In genomic region chr1:236465959-236466303, GRCh38 we compare ENCODE assay signal across 11 cellular contexts. TPM values are rescaled to one million over a fixed set of nuclear protein-coding genes. Genes with fewer than 3 reads are reported as not detected.
DNase-seq lines count a peak whose midpoint lies in the region; ATAC-seq and TF ChIP-seq lines count a peak whose summit lies in the region.
"Had no signal": no experiment of that assay in that cellular context is flagged by ENCODE, and none has a peak within 500 bp of the region (broad histone marks: within the 10 kb centered on the region; RNA-seq: fewer than 3 reads in every experiment).

No MANE protein-coding gene starts in this region.

- H4K20me1 ChIP-seq in MM.1S (ENCODE audit: insufficient read depth, low read length): no peaks in the 10 kb centered on the region

- no peak overlapping the region for H3K27ac ChIP-seq in MM.1S (ENCODE audit: low read length)
- H3K27ac ChIP-seq: PC-9, stomach had no signal

- H3K27ac Mint-ChIP-seq in activated naive CD4-positive, alpha-beta T cell treated with anti-CD3 and anti-CD28 coated beads, Interleukin-2, amount 50 U/mL, for 72 hours: no peak overlapping the region
- no peak overlapping the region for H3K27ac Mint-ChIP-seq in activated naive CD4-positive, alpha-beta T cell treated with anti-CD3 and anti-CD28 coated beads, Interleukin-2, amount 10 ng/mL, durations not matched to agents 7 days and 5 days
- no peak overlapping the region for H3K27ac Mint-ChIP-seq in stimulated activated naive B cell treated with anti-CD40 and anti-IgM and Interleukin-4, amounts not matched to agents 10 μg/mL and 1 μg/mL and 100 μg/mL, for 72 hours
- H3K27ac Mint-ChIP-seq: activated T-helper 1 cell treated with anti-CD3 and anti-CD28 coated beads, Interleukin-12 subunit alpha, Interleukin-12 subunit beta, Interleukin-2, Interleukin-4 antibody, amounts not matched to agents 30 ng/mL and 10 ng/mL and 1 ng/mL, durations not matched to agents 14 hours and 24 hours and 36 hours had no signal

- peak; percentile 40 to 71 for ATAC-seq in activated naive CD4-positive, alpha-beta T cell treated with anti-CD3 and anti-CD28 coated beads, Interleukin-2, amount 50 U/mL, for 72 hours
- ATAC-seq in HG02759 (IDR thresholded peaks at IDR 0.05; ENCODE audit: unreplicated experiment): peak; percentile 85
- peak; percentile 94 for ATAC-seq in stimulated activated naive B cell treated with anti-CD40 and anti-IgM and Interleukin-4, amounts not matched to agents 10 μg/mL and 1 μg/mL and 100 μg/mL, for 72 hours (replicated peaks)

- CTCF ChIA-PET in activated naive CD4-positive, alpha-beta T cell treated with anti-CD3 and anti-CD28 coated beads, Interleukin-2, amount 10 ng/mL, durations not matched to agents 7 days and 5 days (lab: Charles Lee): no interaction called here

- TF ChIP-seq CTCF in MM.1S (IDR thresholded peaks at IDR 0.05; ENCODE audit: low read length): no peak

- H3K36me3 ChIP-seq in MM.1S (replicated peaks; ENCODE audit: insufficient read depth, low read length): no peaks in the 10 kb centered on the region
- H3K36me3 ChIP-seq: stomach had no signal

- H3K79me2 ChIP-seq in MM.1S (ENCODE audit: low read length): no peaks in the 10 kb centered on the region

- peaks cover 17% of the 10 kb centered on the region for H3K4me1 Mint-ChIP-seq in activated naive CD4-positive, alpha-beta T cell treated with anti-CD3 and anti-CD28 coated beads, Interleukin-2, amount 10 ng/mL, durations not matched to agents 7 days and 5 days
- peaks cover 27 to 30% of the 10 kb centered on the region in 2 donors for H3K4me1 Mint-ChIP-seq in stimulated activated naive B cell treated with anti-CD40 and anti-IgM and Interleukin-4, amounts not matched to agents 10 μg/mL and 1 μg/mL and 100 μg/mL, for 72 hours

- no peaks in the 10 kb centered on the region for H3K9me3 ChIP-seq in MM.1S (replicated peaks; ENCODE audit: insufficient read depth, low read length)
- H3K9me3 ChIP-seq: stomach had no signal

- no peak overlapping the region for H3K4me3 Mint-ChIP-seq in activated naive CD4-positive, alpha-beta T cell treated with anti-CD3 and anti-CD28 coated beads, Interleukin-2, amount 10 ng/mL, durations not matched to agents 7 days and 5 days
- no peak overlapping the region for H3K4me3 Mint-ChIP-seq in stimulated activated naive B cell treated with anti-CD40 and anti-IgM and Interleukin-4, amounts not matched to agents 10 μg/mL and 1 μg/mL and 100 μg/mL, for 72 hours
- H3K4me3 Mint-ChIP-seq: activated T-helper 1 cell treated with anti-CD3 and anti-CD28 coated beads, Interleukin-12 subunit alpha, Interleukin-12 subunit beta, Interleukin-2, Interleukin-4 antibody, amounts not matched to agents 30 ng/mL and 10 ng/mL and 1 ng/mL, durations not matched to agents 14 hours and 24 hours and 36 hours had no signal

- peaks cover 68% of the 10 kb centered on the region for H3K27me3 Mint-ChIP-seq in activated naive CD4-positive, alpha-beta T cell treated with anti-CD3 and anti-CD28 coated beads, Interleukin-2, amount 10 ng/mL, durations not matched to agents 7 days and 5 days
- peaks cover 47 to 58% of the 10 kb centered on the region in 2 donors for H3K27me3 Mint-ChIP-seq in stimulated activated naive B cell treated with anti-CD40 and anti-IgM and Interleukin-4, amounts not matched to agents 10 μg/mL and 1 μg/mL and 100 μg/mL, for 72 hours

- no peak for DNase-seq in activated naive CD4-positive, alpha-beta T cell treated with anti-CD3 and anti-CD28 coated beads, Interleukin-2, amount 50 U/mL, for 72 hours (ENCODE audit: low spot score in 2 of 2)
- DNase-seq in activated naive CD4-positive, alpha-beta T cell treated with anti-CD3 and anti-CD28 coated beads, Interleukin-2, amount 10 ng/mL, durations not matched to agents 7 days and 5 days: no peak
- DNase-seq in MM.1S: peak; percentile 58
- DNase-seq in stimulated activated naive B cell treated with anti-CD40 and anti-IgM and Interleukin-4, amounts not matched to agents 10 μg/mL and 1 μg/mL and 100 μg/mL, for 72 hours: peak; percentile 15
- no peak for DNase-seq in anterior cingulate cortex (lab: John Stamatoyannopoulos, UW)
- DNase-seq in NCI-H510A treated with DMSO at 0.1 percent for 48 hours (lab: John Stamatoyannopoulos, UW): no peak
- DNase-seq in stimulated activated naive CD4-positive, alpha-beta T cell treated with Interleukin-2 at 50 U/mL for 16 hours (lab: John Stamatoyannopoulos, UW): no peak
- DNase-seq: stomach had no signal

- H3K4me3 ChIP-seq in MM.1S (ENCODE audit: low read length): no peak overlapping the region
- H3K4me3 ChIP-seq: PC-9, stomach had no signal

- H3K36me3 Mint-ChIP-seq in activated naive CD4-positive, alpha-beta T cell treated with anti-CD3 and anti-CD28 coated beads, Interleukin-2, amount 50 U/mL, for 72 hours: no peaks in the 10 kb centered on the region
- no peaks in the 10 kb centered on the region for H3K36me3 Mint-ChIP-seq in activated naive CD4-positive, alpha-beta T cell treated with anti-CD3 and anti-CD28 coated beads, Interleukin-2, amount 10 ng/mL, durations not matched to agents 7 days and 5 days
- H3K36me3 Mint-ChIP-seq in stimulated activated naive B cell treated with anti-CD40 and anti-IgM and Interleukin-4, amounts not matched to agents 10 μg/mL and 1 μg/mL and 100 μg/mL, for 72 hours: peaks cover 0 to 14% of the 10 kb centered on the region in 2 donors

- H3K4me1 ChIP-seq in MM.1S (ENCODE audit: low read length): peaks cover 6% of the 10 kb centered on the region; the same call in 1 of the 2 replicates
- H3K4me1 ChIP-seq: stomach had no signal

- H3K27me3 ChIP-seq in MM.1S (replicated peaks; ENCODE audit: insufficient read depth, low read length): peaks cover 20% of the 10 kb centered on the region; the same call in 1 of the 2 replicates
- H3K27me3 ChIP-seq: stomach had no signal

- H3K4me2 ChIP-seq in MM.1S (ENCODE audit: low read depth, low read length): peak overlapping the region; percentile 22; the same call in 1 of the 2 replicates
- H3K4me2 ChIP-seq: PC-9 had no signal

- H3K9ac ChIP-seq in MM.1S (ENCODE audit: low read length): no peak overlapping the region

- H3K9me3 Mint-ChIP-seq in activated naive CD4-positive, alpha-beta T cell treated with anti-CD3 and anti-CD28 coated beads, Interleukin-2, amount 50 U/mL, for 72 hours: no peaks in the 10 kb centered on the region
- no peaks in the 10 kb centered on the region for H3K9me3 Mint-ChIP-seq in activated naive CD4-positive, alpha-beta T cell treated with anti-CD3 and anti-CD28 coated beads, Interleukin-2, amount 10 ng/mL, durations not matched to agents 7 days and 5 days
- no peaks in the 10 kb centered on the region for H3K9me3 Mint-ChIP-seq in stimulated activated naive B cell treated with anti-CD40 and anti-IgM and Interleukin-4, amounts not matched to agents 10 μg/mL and 1 μg/mL and 100 μg/mL, for 72 hours
- H3K9me3 Mint-ChIP-seq: activated T-helper 1 cell treated with anti-CD3 and anti-CD28 coated beads, Interleukin-12 subunit alpha, Interleukin-12 subunit beta, Interleukin-2, Interleukin-4 antibody, amounts not matched to agents 30 ng/mL and 10 ng/mL and 1 ng/mL, durations not matched to agents 14 hours and 24 hours and 36 hours had no signal

- no peaks in the 10 kb centered on the region for H3K9me2 ChIP-seq in MM.1S (replicated peaks; ENCODE audit: insufficient read depth, low read length)

- H2AFZ ChIP-seq in MM.1S (ENCODE audit: low read length): no peak overlapping the region
- H2AFZ ChIP-seq: PC-9 had no signal

- peaks cover 4% of the 10 kb centered on the region; the same call in 1 of the 2 replicates for H3F3A ChIP-seq in MM.1S (ENCODE audit: insufficient read depth, low read length)

RNA-seq across cellular contexts. Expression of gene LGALS8, which starts 57.9 kb away (rescaled TPM):
- 100 to 1,000 TPM; 132 to 156 TPM for total RNA-seq in activated naive CD4-positive, alpha-beta T cell treated with anti-CD3 and anti-CD28 coated beads, Interleukin-2, amount 50 U/mL, for 72 hours

Comparison
In these comparisons a context has a peak if more than half of its experiments do, and no peak if none do; other contexts are left out.
1. DNase-seq: peak in MM.1S (single experiment) and stimulated activated naive B cell treated with anti-CD40 and anti-IgM and Interleukin-4, amounts not matched to agents 10 μg/mL and 1 μg/mL and 100 μg/mL, for 72 hours (single experiment); none in activated naive CD4-positive, alpha-beta T cell treated with anti-CD3 and anti-CD28 coated beads, Interleukin-2, amount 50 U/mL, for 72 hours (0 of 2), activated naive CD4-positive, alpha-beta T cell treated with anti-CD3 and anti-CD28 coated beads, Interleukin-2, amount 10 ng/mL, durations not matched to agents 7 days and 5 days (single experiment), anterior cingulate cortex (0 of 58), NCI-H510A treated with DMSO at 0.1 percent for 48 hours (single experiment) and stimulated activated naive CD4-positive, alpha-beta T cell treated with Interleukin-2 at 50 U/mL for 16 hours (single experiment).
2. Peak in every context shown above with its lines, with median percentiles within 50 percentile points of each other: ATAC-seq.